9 cellular contexts compared by ENCODE assay signal in genomic region chr19:51784922-51785690, GRCh38.
DNase-seq lines count a peak whose midpoint lies in the region; ATAC-seq and TF ChIP-seq lines count a peak whose summit lies in the region.
"Had no signal": no experiment of that assay in that cellular context is flagged by ENCODE, and none has a peak within 500 bp of the region (broad histone marks: within the 10 kb centered on the region; RNA-seq: fewer than 3 reads in every experiment).

No MANE protein-coding gene starts in this region.

- H3K4me1 ChIP-seq in tibial artery: no peaks in the 10 kb centered on the region

- H3K27ac ChIP-seq in tibial artery: no peak overlapping the region

- H3K4me3 ChIP-seq in tibial artery: no peak overlapping the region

- TF ChIP-seq CTCF in tibial artery (IDR thresholded peaks at IDR 0.05): no peak

- H3K9me3 ChIP-seq in tibial artery: no peaks in the 10 kb centered on the region

- H3K36me3 ChIP-seq in tibial artery: no peaks in the 10 kb centered on the region

- peak; percentile 59 for DNase-seq in activated CD8-positive, alpha-beta memory T cell treated with anti-CD3 and anti-CD28 coated beads for 24 hours
- no peak for DNase-seq in activated CD8-positive, alpha-beta memory T cell treated with anti-CD3 and anti-CD28 coated beads, Interleukin-2, amount 50 U/mL, for 4 hours
- DNase-seq in activated T-helper 9 cell treated with anti-CD3 and anti-CD28 coated beads, Interleukin-2, amount 50 U/mL, for 16 hours (ENCODE audit: low read depth): peak; percentile 24
- peak; percentile 81 for DNase-seq in medulla oblongata (ENCODE audit: extremely low spot score)
- peak; percentile 81 to 84 for DNase-seq in tibial artery

- ATAC-seq in HG03460 (IDR thresholded peaks at IDR 0.05; ENCODE audit: unreplicated experiment) (no peak), HG02970 (IDR thresholded peaks at IDR 0.05; ENCODE audit: low FRiP score, unreplicated experiment) (no peak), GM18517 (IDR thresholded peaks at IDR 0.05; ENCODE audit: unreplicated experiment) (no peak)
- ATAC-seq: Panc1 had no signal

- H3K27me3 ChIP-seq in tibial artery: peaks cover 0 to 3% of the 10 kb centered on the region in 2 donors

- intact Hi-C loops in tibial artery (cut with DNase I; ENCODE audit: low total_unique reads): no loop called here
